ENCODE assay signal across 16 cellular contexts in the genomic region with DNA sequence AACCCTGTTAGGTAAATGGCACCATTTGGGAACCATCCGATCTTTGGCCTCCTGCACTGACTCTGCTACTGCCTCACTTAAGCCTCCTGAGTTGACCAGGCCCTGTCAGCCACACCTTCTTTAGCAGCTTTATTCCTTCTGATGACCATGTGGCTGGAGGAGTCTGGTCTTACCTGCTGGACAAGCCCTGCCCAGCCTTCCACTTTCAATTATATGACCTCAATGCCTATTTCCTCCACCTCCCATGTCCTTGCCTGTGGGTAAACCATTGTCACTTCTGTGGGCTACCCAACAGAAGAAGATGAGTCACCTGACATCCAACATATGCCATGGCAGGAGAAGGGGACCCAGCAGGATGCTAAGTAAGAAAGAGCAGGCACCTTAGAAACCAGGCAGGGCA.
DNase-seq lines count a peak whose midpoint lies in the region; ATAC-seq and TF ChIP-seq lines count a peak whose summit lies in the region.
"Had no signal": no experiment of that assay in that cellular context is flagged by ENCODE, and none has a peak within 500 bp of the region (broad histone marks: within the 10 kb centered on the region; RNA-seq: fewer than 3 reads in every experiment).

No MANE protein-coding gene starts in this region.

- peak; percentile 67 for ATAC-seq in esophagus mucosa
- ATAC-seq: Panc1 had no signal

- no peak overlapping the region for H3K4me2 ChIP-seq in mammary epithelial cell (ENCODE audit: insufficient read depth, low read depth, low read length)

- no peaks in the 10 kb centered on the region for H3K9me3 Mint-ChIP-seq in MCF 10A (ENCODE audit: unreplicated experiment)

- no peak overlapping the region for H3K4me3 ChIP-seq in mammary epithelial cell (replicated peaks in 1 of 3; ENCODE audit: insufficient read depth in 1 of 3, low read depth in 2 of 3, low read length in 3 of 3)
- H3K4me3 ChIP-seq in transverse colon = no peak overlapping the region
- no peak overlapping the region for H3K4me3 ChIP-seq in ovary
- H3K4me3 ChIP-seq: SK-N-MC had no signal

- H3K27ac Mint-ChIP-seq in MCF 10A (ENCODE audit: low read depth, unreplicated experiment) = peak overlapping the region; percentile 36

- no peaks in the 10 kb centered on the region for H3K9me3 ChIP-seq in mammary epithelial cell (replicated peaks; ENCODE audit: insufficient read depth, low read length)
- no peaks in the 10 kb centered on the region for H3K9me3 ChIP-seq in transverse colon
- no peaks in the 10 kb centered on the region for H3K9me3 ChIP-seq in ovary

- H3K36me3 Mint-ChIP-seq in MCF 10A (ENCODE audit: insufficient read depth, unreplicated experiment) = no peaks in the 10 kb centered on the region

- H3K9ac ChIP-seq in mammary epithelial cell (ENCODE audit: insufficient read depth, low read length) = no peak overlapping the region

- no peaks in the 10 kb centered on the region for H3K79me2 ChIP-seq in mammary epithelial cell (ENCODE audit: insufficient read depth, low read length)

- H3K27ac ChIP-seq in mammary epithelial cell (ENCODE audit: insufficient read depth, low read depth, low read length) = no peak overlapping the region
- H3K27ac ChIP-seq in transverse colon = peak overlapping the region; percentile 44 to 73 (median 56)
- no peak overlapping the region for H3K27ac ChIP-seq in ovary
- H3K27ac ChIP-seq: SK-N-MC had no signal

- dilution Hi-C loops in mammary epithelial cell (cut with HindIII; ENCODE audit: low sequenced_read_pairs) = no loop called here

- DNase-seq in MCF 10A (ENCODE audit: unreplicated experiment) (no peak), mammary epithelial cell (no peak), NCI-H69 (lab: John Stamatoyannopoulos, UW) (peak; percentile 63), transverse colon (peak; percentile 17), ovary (no peak), NCI-H187 treated with DMSO at 0.1 percent for 48 hours (lab: John Stamatoyannopoulos, UW) (no peak), SW 1271 (lab: John Stamatoyannopoulos, UW) (no peak)
- DNase-seq: IMR-90, Karpas-422, NCI-H1436, NCI-H510A, Right ventricle myocardium superior, T-helper 1 cell had no signal

- BruUV-seq in MCF 10A (replicated peaks; lab: Mats Ljungman, UMichigan) (no TSS peak), mammary epithelial cell (replicated peaks; lab: Mats Ljungman, UMichigan) (no TSS peak)

- no peak overlapping the region for H3K4me3 Mint-ChIP-seq in MCF 10A (ENCODE audit: unreplicated experiment)

- 92% methylated on average over 1 of the region's 1 CpG for WGBS in mammary epithelial cell (ENCODE audit: low coverage, missing lambda C conversion rate)
- WGBS in transverse colon (ENCODE audit: low coverage in 1 of 2), 2 donors = 80 to 85% methylated on average over 1 of the region's 1 CpG
- WGBS in ovary, 3 donors = 88 to 100% (median 98%) methylated on average over 1 of the region's 1 CpG

- CTCF ChIA-PET in MCF 10A (lab: Yijun Ruan, JAX) = interaction anchor here (0.6 to 2.0 kb wide), 3 partner anchors 134 to 216 kb away, joined by 3 to 5 read pairs (median 3); no protein-coding TSS in a partner anchor
- CTCF ChIA-PET in mammary epithelial cell (lab: Charles Lee; ENCODE audit: low non-redundant PET) = interaction anchor here (0.6 kb wide), 1 partner anchor 112 kb away, joined by 3 read pairs; no protein-coding TSS in a partner anchor

- POLR2A ChIA-PET in MCF 10A (lab: Yijun Ruan, JAX) = interaction anchor here (1.0 to 4.5 kb wide), 6 partner anchors 38 to 151 kb away, joined by 3 to 45 read pairs (median 4); no protein-coding TSS in a partner anchor

- H3K4me1 Mint-ChIP-seq in MCF 10A (ENCODE audit: insufficient read depth, unreplicated experiment) = peaks cover 46% of the 10 kb centered on the region

- no peak for TF ChIP-seq CTCF in MCF 10A (IDR thresholded peaks at IDR 0.05; ENCODE audit: unreplicated experiment)
- no peak for TF ChIP-seq CTCF in mammary epithelial cell (conservative IDR thresholded peaks at IDR 0.05 in 1 of 2, IDR thresholded peaks at IDR 0.05 in 1 of 2; ENCODE audit: extremely low read depth in 1 of 2, insufficient read depth in 1 of 2, low read depth in 1 of 2, low read length in 2 of 2)
- TF ChIP-seq CTCF in transverse colon (IDR thresholded peaks at IDR 0.05) = no peak
- no peak for TF ChIP-seq CTCF in ovary (IDR thresholded peaks at IDR 0.05)

- TF ChIP-seq EP300 in transverse colon (IDR thresholded peaks at IDR 0.05; ENCODE audit: low read depth) (no peak), ovary (IDR thresholded peaks at IDR 0.05) (no peak)

- intact Hi-C loops in MCF 10A (cut with micrococcal nuclease) = no loop called here
- intact Hi-C loops in mammary epithelial cell (cut with micrococcal nuclease) = loop anchor here (5.0 kb wide), 2 partner anchors 113 to 148 kb away; no protein-coding TSS in a partner anchor
- intact Hi-C loops in transverse colon (cut with DNase I; ENCODE audit: low total_unique reads) = no loop called here
- intact Hi-C loops in ovary (cut with DNase I) = no loop called here

- H3K27me3 ChIP-seq in mammary epithelial cell (ENCODE audit: insufficient read depth, low read length) (no peaks in the 10 kb centered on the region), transverse colon (no peaks in the 10 kb centered on the region), ovary (no peaks in the 10 kb centered on the region)

- H3K36me3 ChIP-seq in mammary epithelial cell (ENCODE audit: insufficient read depth, low read length) = no peaks in the 10 kb centered on the region
- no peaks in the 10 kb centered on the region for H3K36me3 ChIP-seq in transverse colon
- H3K36me3 ChIP-seq in ovary = no peaks in the 10 kb centered on the region

- H2AFZ ChIP-seq in mammary epithelial cell (ENCODE audit: low read depth, low read length) = no peak overlapping the region

- in situ Hi-C loops in mammary epithelial cell (cut with MboI; ENCODE audit: low sequenced_read_pairs in 2 of 2) = loop anchor here in 1 of 2 donors (25.0 kb wide), 1 partner anchor 203 kb away; no protein-coding TSS in a partner anchor
- in situ Hi-C loops in transverse colon (cut with MboI; ENCODE audit: low pct_ligation_motif_present in 1 of 4, low pct_unique_long_range_greater_than_20kb in 1 of 4, low sequenced_read_pairs in 3 of 4) = loop anchor here in 2 of 4 donors (10.0 to 25.0 kb wide), 2 partner anchors 203 to 210 kb away; no protein-coding TSS in a partner anchor

- TF ChIP-seq POLR2A in transverse colon (IDR thresholded peaks at IDR 0.05) (no peak), ovary (IDR thresholded peaks at IDR 0.05) (no peak)

- H3K4me1 ChIP-seq in mammary epithelial cell (ENCODE audit: insufficient read depth, low read length) = peaks cover 77% of the 10 kb centered on the region
- H3K4me1 ChIP-seq in transverse colon = peaks cover 11 to 28% (median 23%) of the 10 kb centered on the region in 4 donors
- no peaks in the 10 kb centered on the region for H3K4me1 ChIP-seq in ovary (ENCODE audit: insufficient read depth)

- no peaks in the 10 kb centered on the region for H3K27me3 Mint-ChIP-seq in MCF 10A (ENCODE audit: insufficient read depth, unreplicated experiment)

- no peaks in the 10 kb centered on the region for H4K20me1 ChIP-seq in mammary epithelial cell (ENCODE audit: insufficient read depth, low read length)

Comparison
In these comparisons a context has a peak if more than half of its experiments do, and no peak if none do; other contexts are left out.
1. DNase-seq: peak in NCI-H69 (single experiment) and transverse colon (single experiment); none in MCF 10A (single experiment), mammary epithelial cell (single experiment), ovary (0 of 5), NCI-H187 treated with DMSO at 0.1 percent for 48 hours (single experiment) and SW 1271 (0 of 2).
2. H3K27ac ChIP-seq: peak in transverse colon (4 of 4); none in mammary epithelial cell (single experiment) and ovary (0 of 2).